In genomic region chr10:124221356-124222297, GRCh38 we compare ENCODE assay signal across 8 cellular contexts.
DNase-seq lines count a peak whose midpoint lies in the region; ATAC-seq and TF ChIP-seq lines count a peak whose summit lies in the region.

No MANE protein-coding gene starts in this region.

- no peaks in the 10 kb centered on the region for H3K9me3 ChIP-seq in PC-3 (ENCODE audit: low read length)

- BruUV-seq in PC-3 (replicated peaks; lab: Mats Ljungman, UMichigan) = no TSS peak

- no peaks in the 10 kb centered on the region for H4K20me1 ChIP-seq in PC-3 (ENCODE audit: low read length)

- H3K4me3 ChIP-seq in HFF-Myc (replicated peaks; ENCODE audit: low read depth, low read length) (no peak overlapping the region), PC-3 (ENCODE audit: low read length) (no peak overlapping the region)

- no peaks in the 10 kb centered on the region for H3F3A ChIP-seq in PC-3 (ENCODE audit: low read length, unreplicated experiment)

- H3K36me3 ChIP-seq in PC-3 (ENCODE audit: low read depth, low read length) = no peaks in the 10 kb centered on the region

- H3K79me2 ChIP-seq in PC-3 (ENCODE audit: low read length) = no peaks in the 10 kb centered on the region

- no peak overlapping the region for H3K9ac ChIP-seq in PC-3 (ENCODE audit: low read length)

- H3K4me2 ChIP-seq in PC-3 (ENCODE audit: low read length) = no peak overlapping the region

- H3K27me3 ChIP-seq in PC-3 (ENCODE audit: low read length) = no peaks in the 10 kb centered on the region

- H2AFZ ChIP-seq in PC-3 (ENCODE audit: low read length) = no peak overlapping the region

- TF ChIP-seq CTCF in HFF-Myc (IDR thresholded peaks at IDR 0.05; ENCODE audit: low read depth, low read length, missing control alignments) (no peak), PC-3 (conservative IDR thresholded peaks at IDR 0.05; ENCODE audit: low read depth, low read length) (no peak)

- H3K4me1 ChIP-seq in PC-3 (ENCODE audit: insufficient read depth, low read length) = peaks cover 26% of the 10 kb centered on the region

- intact Hi-C loops in PC-3 (cut with micrococcal nuclease) = no loop called here

- DNase-seq in HFF-Myc (ENCODE audit: extremely low read depth, low read depth) (peak; percentile 31), PC-3 (peak; percentile 63), mesenteric fat pad (ENCODE audit: low spot score) (peak; percentile 59), NCI-H2107 treated with DMSO at 0.1 percent for 48 hours (lab: John Stamatoyannopoulos, UW; ENCODE audit: unreplicated experiment) (no peak), T1000 (lab: John Stamatoyannopoulos, UW) (no peak), NCI-H1436 treated with DMSO at 0.1 percent for 48 hours (lab: John Stamatoyannopoulos, UW) (no peak)

- POLR2A ChIA-PET in PC-3 (lab: Charles Lee; ENCODE audit: unreplicated experiment) = no interaction called here

- H3K27ac ChIP-seq in PC-3 (ENCODE audit: low read length) = no peak overlapping the region

- ATAC-seq in GM18520 (IDR thresholded peaks at IDR 0.05; ENCODE audit: unreplicated experiment) (peak; percentile 41), PC-3 (no peak; the same call in 1 of the 2 replicates), HG02840 (IDR thresholded peaks at IDR 0.05; ENCODE audit: low FRiP score, unreplicated experiment) (no peak)

- CTCF ChIA-PET in PC-3 (lab: Charles Lee) = no interaction called here

- no peaks in the 10 kb centered on the region for H3K9me2 ChIP-seq in PC-3 (replicated peaks; ENCODE audit: low read length)

Comparison
In these comparisons a context has a peak if more than half of its experiments do, and no peak if none do; other contexts are left out.
1. DNase-seq: peak in HFF-Myc (single experiment), PC-3 (single experiment) and mesenteric fat pad (single experiment); none in NCI-H2107 treated with DMSO at 0.1 percent for 48 hours (single experiment), T1000 (single experiment) and NCI-H1436 treated with DMSO at 0.1 percent for 48 hours (single experiment).